ENCODE assay signal across 14 cellular contexts in genomic region chr6:137652961-137653697, GRCh38.
"Had no signal": no experiment of that assay in that cellular context is flagged by ENCODE, and none has a peak within 500 bp of the region (broad histone marks: within the 10 kb centered on the region; RNA-seq: fewer than 3 reads in every experiment).

No MANE protein-coding gene starts in this region.

- H3K4me1 ChIP-seq: adrenal gland, tibial artery, vagina had no signal

- H3K36me3 ChIP-seq: adrenal gland, right atrium auricular region, tibial artery, vagina had no signal

- DNase-seq: activated CD4-positive, alpha-beta T cell treated with anti-CD3 and anti-CD28 coated beads, Interleukin-2, amount 50 U/mL, for 1 hour; activated naive CD4-positive, alpha-beta T cell treated with anti-CD3 and anti-CD28 coated beads, Interleukin-2, amount 50 U/mL, for 16 hours; adrenal gland; dermis blood vessel endothelial cell; endodermal cell; erythroblast; kidney glomerular epithelial cell; naive thymus-derived CD8-positive, alpha-beta T cell; nucleus accumbens; stimulated activated CD4-positive, alpha-beta T cell treated with anti-CD3 and anti-CD28 coated beads, Interleukin-4, amount 100 ng/mL, for 4 hours; tibial artery had no signal

- H3K9me3 ChIP-seq: vagina had no signal

- H3K4me3 ChIP-seq: adrenal gland, right atrium auricular region, skin epidermis, tibial artery, vagina had no signal

- ATAC-seq: naive thymus-derived CD8-positive, alpha-beta T cell had no signal
